1 cellular context compared by ENCODE assay signal in the genomic region with DNA sequence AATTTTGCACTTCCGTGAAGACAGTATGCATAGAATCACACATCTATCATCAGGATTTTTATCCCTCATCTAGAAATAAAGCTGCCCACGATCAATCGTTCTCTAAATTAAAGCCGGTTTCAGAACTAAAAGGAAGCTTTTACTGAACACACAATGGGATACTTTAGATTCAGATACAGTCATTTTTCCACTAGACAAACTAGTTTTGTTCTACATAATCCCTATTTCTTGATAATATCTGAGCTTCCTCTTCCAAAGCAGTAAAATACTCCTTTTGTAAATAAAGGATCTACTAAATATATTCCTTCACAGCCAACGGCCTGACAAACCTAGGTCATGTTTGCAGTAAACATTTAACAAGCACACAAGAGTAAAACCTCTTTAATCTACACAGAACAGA.
TF ChIP-seq lines count a peak whose summit lies in the region.

No MANE protein-coding gene starts in this region.

TF ChIP-seq in GM12878, 131 proteins besides CTCF, POLR2A, EP300 and RAD21:
- TF ChIP-seq STAT1 (conservative IDR thresholded peaks at IDR 0.05) (no peak), CHD4 (IDR thresholded peaks at IDR 0.05) (no peak)
- TF ChIP-seq, protein P1, sequence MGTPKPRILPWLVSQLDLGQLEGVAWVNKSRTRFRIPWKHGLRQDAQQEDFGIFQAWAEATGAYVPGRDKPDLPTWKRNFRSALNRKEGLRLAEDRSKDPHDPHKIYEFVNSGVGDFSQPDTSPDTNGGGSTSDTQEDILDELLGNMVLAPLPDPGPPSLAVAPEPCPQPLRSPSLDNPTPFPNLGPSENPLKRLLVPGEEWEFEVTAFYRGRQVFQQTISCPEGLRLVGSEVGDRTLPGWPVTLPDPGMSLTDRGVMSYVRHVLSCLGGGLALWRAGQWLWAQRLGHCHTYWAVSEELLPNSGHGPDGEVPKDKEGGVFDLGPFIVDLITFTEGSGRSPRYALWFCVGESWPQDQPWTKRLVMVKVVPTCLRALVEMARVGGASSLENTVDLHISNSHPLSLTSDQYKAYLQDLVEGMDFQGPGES (IDR thresholded peaks at IDR 0.05) = no peak
TF ChIP-seq in GM12878: peak in this region for 0.
